ENCODE assay signal across 23 cellular contexts in genomic region chr11:70889411-70889810, GRCh38.
DNase-seq lines count a peak whose midpoint lies in the region; ATAC-seq, FAIRE-seq and TF ChIP-seq lines count a peak whose summit lies in the region.
"Had no signal": no experiment of that assay in that cellular context is flagged by ENCODE, and none has a peak within 500 bp of the region (broad histone marks: within the 10 kb centered on the region; RNA-seq: fewer than 3 reads in every experiment).

No MANE protein-coding gene starts in this region.

- H4K8ac ChIP-seq in IMR-90 (ENCODE audit: low read depth in 2 of 2, low read length in 2 of 2): no peak overlapping the region

- no peak overlapping the region for H3K9ac ChIP-seq in IMR-90 (ENCODE audit: low read depth, low read length)
- H3K9ac ChIP-seq in K562 (ENCODE audit: insufficient read depth in 1 of 2, low read depth in 2 of 2, low read length in 2 of 2): no peak overlapping the region
- H3K9ac ChIP-seq: BLaER1 treated with 17β-estradiol and CSF1 and Interleukin-3, amounts not matched to agents 10 nM and 100 nM; GM23248 had no signal

- H3K79me1 ChIP-seq in IMR-90 (ENCODE audit: low read depth in 1 of 2, low read length in 2 of 2): no peaks in the 10 kb centered on the region

- H3K27ac ChIP-seq in IMR-90 (ENCODE audit: insufficient read depth, low read length) (no peak overlapping the region), K562 (ENCODE audit: extremely low read depth, low read depth, low read length) (no peak overlapping the region), lower lobe of right lung (no peak overlapping the region), spleen (no peak overlapping the region)
- H3K27ac ChIP-seq: BLaER1 treated with 17β-estradiol and CSF1 and Interleukin-3, amounts not matched to agents 10 nM and 100 nM; GM23248 had no signal

- no peak overlapping the region for H2BK5ac ChIP-seq in IMR-90 (ENCODE audit: low read depth, low read length, poor library complexity, severe bottlenecking)

- TF ChIP-seq POLR2A in IMR-90 (IDR thresholded peaks at IDR 0.05; ENCODE audit: low read depth, low read length) (no peak), K562 (conservative IDR thresholded peaks at IDR 0.05) (no peak), spleen (IDR thresholded peaks at IDR 0.05) (no peak)

- dilution Hi-C loops in IMR-90 (cut with HindIII; ENCODE audit: low sequenced_read_pairs, unreplicated experiment): no loop called here

- H3K23ac ChIP-seq in IMR-90 (ENCODE audit: low read depth, low read length): no peak overlapping the region

- FAIRE-seq in K562 (lab: Jason Lieb, UNC): no peak
- FAIRE-seq: D721Med, GM12878, GM19239 had no signal

- H2BK20ac ChIP-seq in IMR-90 (ENCODE audit: low read depth, low read length): no peak overlapping the region

- no peak overlapping the region for H2BK120ac ChIP-seq in IMR-90 (ENCODE audit: low read depth, low read length)

- H3K36me3 ChIP-seq in IMR-90 (ENCODE audit: control insufficient read depth, insufficient read depth, low read length) (peaks cover 2% of the 10 kb centered on the region; the same call in 1 of the 2 replicates), K562 (ENCODE audit: control insufficient read depth, insufficient read depth, low read length) (no peaks in the 10 kb centered on the region), lower lobe of right lung (no peaks in the 10 kb centered on the region), spleen (no peaks in the 10 kb centered on the region)
- H3K36me3 ChIP-seq: BE2C; BLaER1 treated with 17β-estradiol and CSF1 and Interleukin-3, amounts not matched to agents 10 nM and 100 nM had no signal

- no peak for DNase-seq in IMR-90
- DNase-seq in K562 (ENCODE audit: extremely low read depth in 1 of 4, low spot score in 3 of 4): no peak
- DNase-seq in lower lobe of right lung: peak; percentile 19
- peak; percentile 54 for DNase-seq in spleen
- DNase-seq in AG08395 (ENCODE audit: low spot score): no peak
- no peak for DNase-seq in NCI-H2227 treated with DMSO at 0.1 percent for 48 hours (lab: John Stamatoyannopoulos, UW)
- DNase-seq: AML-193; BE2C; CD4-positive, alpha-beta T cell; CD8-positive, alpha-beta memory T cell; DMS 273 treated with DMSO at 0.1 percent for 48 hours; DMS79; EL; GDM1; GM23248; H9; HFFc6 had no signal

- H3K27me3 ChIP-seq in IMR-90 (ENCODE audit: control insufficient read depth, insufficient read depth, low read length) (no peaks in the 10 kb centered on the region), K562 (ENCODE audit: control insufficient read depth in 2 of 2, insufficient read depth in 2 of 2, low read length in 2 of 2) (peaks cover 11 to 51% of the 10 kb centered on the region in 2 experiments), lower lobe of right lung (ENCODE audit: low read depth) (no peaks in the 10 kb centered on the region), spleen (replicated peaks in 1 of 7) (peaks cover 0 to 7% (median 0%) of the 10 kb centered on the region in 7 donors)
- H3K27me3 ChIP-seq: BLaER1 treated with 17β-estradiol and CSF1 and Interleukin-3, amounts not matched to agents 10 nM and 100 nM had no signal

- BruUV-seq in IMR-90 (replicated peaks; lab: Mats Ljungman, UMichigan): no TSS peak
- no TSS peak for BruUV-seq in K562 (replicated peaks; lab: Mats Ljungman, UMichigan)

- no peak overlapping the region for H3K14ac ChIP-seq in IMR-90 (replicated peaks; ENCODE audit: low read depth, low read length)

- intact Hi-C loops in IMR-90 (cut with micrococcal nuclease) (no loop called here), K562 (cut with micrococcal nuclease) (no loop called here), lower lobe of right lung (cut with DNase I) (no loop called here), spleen (cut with DNase I; ENCODE audit: low total_unique reads) (no loop called here)

- H3K4me1 ChIP-seq in IMR-90 (ENCODE audit: control insufficient read depth, insufficient read depth, low read length) (no peaks in the 10 kb centered on the region), K562 (replicated peaks in 1 of 2; ENCODE audit: control insufficient read depth in 2 of 2, insufficient read depth in 2 of 2, low read length in 2 of 2) (no peaks in the 10 kb centered on the region), lower lobe of right lung (no peaks in the 10 kb centered on the region), spleen (no peaks in the 10 kb centered on the region)
- H3K4me1 ChIP-seq: BE2C had no signal

- no peak overlapping the region for H3K4ac ChIP-seq in IMR-90 (ENCODE audit: low read depth, low read length)

- H3K4me2 ChIP-seq in IMR-90 (ENCODE audit: low read depth, low read length) (no peak overlapping the region), K562 (ENCODE audit: insufficient read depth, low read length) (no peak overlapping the region)

- H4K20me1 ChIP-seq in IMR-90 (ENCODE audit: insufficient read depth, low read length) (no peaks in the 10 kb centered on the region), K562 (replicated peaks; ENCODE audit: control insufficient read depth, insufficient read depth, low read length) (no peaks in the 10 kb centered on the region)
- H4K20me1 ChIP-seq: BLaER1 treated with 17β-estradiol and CSF1 and Interleukin-3, amounts not matched to agents 10 nM and 100 nM had no signal

- no peak overlapping the region for H3K18ac ChIP-seq in IMR-90 (ENCODE audit: low read depth, low read length)

- no peak overlapping the region for H2AFZ ChIP-seq in IMR-90 (replicated peaks; ENCODE audit: low read length, poor library complexity)
- no peak overlapping the region for H2AFZ ChIP-seq in K562 (ENCODE audit: low read depth, low read length)
- H2AFZ ChIP-seq: GM23248 had no signal

- peaks cover 9% of the 10 kb centered on the region; the same call in 1 of the 2 replicates for H3K9me3 ChIP-seq in IMR-90 (ENCODE audit: control insufficient read depth, insufficient read depth, low read length)
- no peaks in the 10 kb centered on the region for H3K9me3 ChIP-seq in K562 (replicated peaks; ENCODE audit: control insufficient read depth, insufficient read depth, low read depth, low read length)
- no peaks in the 10 kb centered on the region for H3K9me3 ChIP-seq in lower lobe of right lung
- H3K9me3 ChIP-seq in spleen: peaks cover 0 to 12% (median 0%) of the 10 kb centered on the region in 8 donors
- H3K9me3 ChIP-seq: BE2C had no signal

- no peak for TF ChIP-seq EP300 in K562 (IDR thresholded peaks at IDR 0.05; ENCODE audit: low read length)

- no peak overlapping the region for H4K91ac ChIP-seq in IMR-90 (ENCODE audit: insufficient read depth, low read depth, low read length)

- no peak overlapping the region for H4K5ac ChIP-seq in IMR-90 (ENCODE audit: low read depth, low read length)

- no peak overlapping the region for H3K56ac ChIP-seq in IMR-90 (ENCODE audit: extremely low read depth, insufficient read depth, low read length)

- H2AK9ac ChIP-seq in IMR-90 (replicated peaks; ENCODE audit: low read depth, low read length, poor library complexity): peak overlapping the region; percentile 28

- H3K79me2 ChIP-seq in K562 (ENCODE audit: control insufficient read depth, insufficient read depth, low read length): no peaks in the 10 kb centered on the region

- H2BK15ac ChIP-seq in IMR-90 (ENCODE audit: low read depth, low read length): no peak overlapping the region

- TF ChIP-seq CTCF in IMR-90 (conservative IDR thresholded peaks at IDR 0.05; ENCODE audit: low read depth, low read length): no peak
- TF ChIP-seq CTCF in K562 (IDR thresholded peaks at IDR 0.05 in 2 of 3, conservative IDR thresholded peaks at IDR 0.05 in 1 of 3; ENCODE audit: insufficient read depth in 2 of 3, low read depth in 1 of 3, low read length in 3 of 3): no peak
- no peak for TF ChIP-seq CTCF in lower lobe of right lung (IDR thresholded peaks at IDR 0.05)
- TF ChIP-seq CTCF in spleen (IDR thresholded peaks at IDR 0.05 in 8 of 11, conservative IDR thresholded peaks at IDR 0.05 in 3 of 11): no peak

- CTCF ChIA-PET in IMR-90 (lab: Yijun Ruan, JAX): no interaction called here
- CTCF ChIA-PET in K562 (lab: Yijun Ruan, JAX; ENCODE audit: low intra/inter-chr PET ratio): no interaction called here

- TF ChIP-seq RAD21 in IMR-90 (IDR thresholded peaks at IDR 0.05; ENCODE audit: low read length) (no peak), K562 (CRISPR knock-in tag; conservative IDR thresholded peaks at IDR 0.05 in 1 of 2, IDR thresholded peaks at IDR 0.05 in 1 of 2) (no peak)

- 83% methylated on average over 3 of the region's 13 CpGs; no CpG with 5 or more reads in 1 of the 2 experiments for WGBS in IMR-90 (ENCODE audit: extremely low coverage in 2 of 2, insufficient read length in 1 of 2), 2 experiments
- 2% methylated on average over 11 of the region's 13 CpGs for WGBS in K562 (ENCODE audit: insufficient coverage, low coverage, missing lambda C conversion rate)
- 74 to 92% (median 86%) methylated on average over 13 of the region's 13 CpGs for WGBS in spleen, 5 donors

- POLR2A ChIA-PET in IMR-90 (lab: Charles Lee; ENCODE audit: unreplicated experiment) (no interaction called here), K562 (lab: Yijun Ruan, JAX) (no interaction called here)

- H3K9me1 ChIP-seq in IMR-90 (ENCODE audit: insufficient read depth, low read length) (no peaks in the 10 kb centered on the region), K562 (ENCODE audit: control insufficient read depth, insufficient read depth, low read length) (no peaks in the 10 kb centered on the region)

- H3K4me3 ChIP-seq in IMR-90 (ENCODE audit: insufficient read depth, low read depth, low read length): no peak overlapping the region
- H3K4me3 ChIP-seq in K562: no peak overlapping the region
- H3K4me3 ChIP-seq in lower lobe of right lung: no peak overlapping the region
- no peak overlapping the region for H3K4me3 ChIP-seq in spleen
- H3K4me3 ChIP-seq: BLaER1 treated with 17β-estradiol and CSF1 and Interleukin-3, amounts not matched to agents 10 nM and 100 nM; GM12878; GM23248 had no signal

- in situ Hi-C loops in IMR-90 (cut with MboI; ENCODE audit: low sequenced_read_pairs) (no loop called here), K562 (cut with MboI) (no loop called here)

- ATAC-seq in IMR-90 (ENCODE audit: low read depth): no peak
- no peak for ATAC-seq in K562
- no peak for ATAC-seq in lower lobe of right lung
- no peak for ATAC-seq in HG03097 (IDR thresholded peaks at IDR 0.05; ENCODE audit: low FRiP score, unreplicated experiment)
- ATAC-seq: GM12878, HCT116 had no signal

- no peak overlapping the region for H2AK5ac ChIP-seq in IMR-90 (ENCODE audit: low read depth, low read length)

TF ChIP-seq in IMR-90, 13 proteins besides CTCF, POLR2A, EP300 and RAD21 (continues in another document):
- TF ChIP-seq BHLHE40 (IDR thresholded peaks at IDR 0.05; ENCODE audit: low read depth, low read length): no peak

TF ChIP-seq in K562, 482 proteins besides CTCF, POLR2A, EP300 and RAD21 (continues in another document):
- TF ChIP-seq E2F3 (CRISPR knock-in tag; IDR thresholded peaks at IDR 0.05) (no peak), BRD9 (IDR thresholded peaks at IDR 0.05; ENCODE audit: low read depth, partially characterized antibody) (no peak), ZNF707 (CRISPR knock-in tag; conservative IDR thresholded peaks at IDR 0.05) (0 out of 2 replicates have a peak, but pooled peaks have one; percentile 27), MAZ (CRISPR knock-in tag; conservative IDR thresholded peaks at IDR 0.05 in 1 of 2, IDR thresholded peaks at IDR 0.05 in 1 of 2) (no peak), NFXL1 (CRISPR knock-in tag; IDR thresholded peaks at IDR 0.05) (no peak), HDAC6 (IDR thresholded peaks at IDR 0.05; ENCODE audit: low read depth, low read length) (no peak), PRPF4 (IDR thresholded peaks at IDR 0.05; ENCODE audit: insufficient read depth, low read depth, low read length, poor library complexity, severe bottlenecking) (no peak)

Comparison
In these comparisons a context has a peak if more than half of its experiments do, and no peak if none do; other contexts are left out.
1. DNase-seq: peak in lower lobe of right lung (single experiment) and spleen (single experiment); none in IMR-90 (single experiment), K562 (0 of 4), AG08395 (single experiment) and NCI-H2227 treated with DMSO at 0.1 percent for 48 hours (single experiment).